ENCODE assay signal across 32 cellular contexts in the genomic region with DNA sequence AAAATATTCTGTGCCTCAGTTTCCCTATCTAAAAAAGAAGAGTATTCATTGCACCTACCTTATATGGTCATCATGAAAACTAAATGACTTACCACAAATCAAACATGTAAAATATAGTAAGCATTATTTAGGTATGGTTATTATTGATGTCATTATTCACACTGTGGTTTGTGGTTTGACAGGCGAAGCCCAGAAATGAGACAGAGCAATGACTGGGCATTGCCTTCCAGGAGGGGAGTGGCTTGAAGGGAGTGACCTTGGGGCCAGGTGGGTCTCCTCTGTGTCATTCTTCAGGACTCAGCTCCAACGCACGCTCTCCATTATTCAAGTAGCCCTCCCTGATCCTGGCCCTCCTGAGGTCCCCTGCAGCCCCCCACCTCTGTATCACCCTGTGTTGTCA.
DNase-seq lines count a peak whose midpoint lies in the region; ATAC-seq and TF ChIP-seq lines count a peak whose summit lies in the region.
"Had no signal": no experiment of that assay in that cellular context is flagged by ENCODE, and none has a peak within 500 bp of the region (broad histone marks: within the 10 kb centered on the region; RNA-seq: fewer than 3 reads in every experiment).

No MANE protein-coding gene starts in this region.

- ATAC-seq in GM19463 (IDR thresholded peaks at IDR 0.05; ENCODE audit: unreplicated experiment) (peak; percentile 84), HG03432 (IDR thresholded peaks at IDR 0.05; ENCODE audit: unreplicated experiment) (peak; percentile 68), HG03039 (IDR thresholded peaks at IDR 0.05; ENCODE audit: unreplicated experiment) (no peak)
- peak; percentile 62 to 72 for ATAC-seq in natural killer cell treated with Interleukin-12 subunit alpha and Interleukin-12 subunit beta and Interleukin-15 and Interleukin-18, amount 100 ng/mL, for 72 hours
- ATAC-seq: gastroesophageal sphincter; naive thymus-derived CD4-positive, alpha-beta T cell; T-cell had no signal

- no peaks in the 10 kb centered on the region for H3K27me3 ChIP-seq in prostate gland (replicated peaks; ENCODE audit: insufficient read depth)
- H3K27me3 ChIP-seq: ascending aorta; BLaER1 treated with 17β-estradiol and CSF1 and Interleukin-3, amounts not matched to agents 10 nM and 100 nM; cardiac muscle cell; SJSA1 had no signal

- no peak overlapping the region for H3K27ac Mint-ChIP-seq in natural killer cell treated with Interleukin-12 subunit alpha and Interleukin-12 subunit beta and Interleukin-15 and Interleukin-18, amount 100 ng/mL, for 72 hours
- H3K27ac Mint-ChIP-seq: activated naive CD8-positive, alpha-beta T cell treated with anti-CD3 and anti-CD28 coated beads, Interleukin-2, amount 10 ng/mL, durations not matched to agents 7 days and 5 days; naive thymus-derived CD4-positive, alpha-beta T cell; T-cell had no signal

- no peak overlapping the region for H3K27ac ChIP-seq in prostate gland
- H3K27ac ChIP-seq: 22Rv1; ascending aorta; BLaER1 treated with 17β-estradiol and CSF1 and Interleukin-3, amounts not matched to agents 10 nM and 100 nM; cardiac muscle cell; gastroesophageal sphincter; RWPE1; SJSA1; WERI-Rb-1 had no signal

- peak; percentile 34 for DNase-seq in NK-92 treated with Interleukin-12 subunit alpha and Interleukin-12 subunit beta, amount 100 ng/mL, for 24 hours (lab: John Stamatoyannopoulos, UW)
- DNase-seq in NK-92 (lab: John Stamatoyannopoulos, UW; ENCODE audit: unreplicated experiment) (no peak), C1 segment of cervical spinal cord (lab: John Stamatoyannopoulos, UW) (no peak), prostate gland (ENCODE audit: low spot score) (no peak)
- no peak for DNase-seq in natural killer cell treated with Interleukin-12 subunit alpha and Interleukin-12 subunit beta and Interleukin-15 and Interleukin-18, amount 100 ng/mL, for 72 hours (ENCODE audit: low spot score)
- DNase-seq: activated CD4-positive, alpha-beta T cell treated with anti-CD3 and anti-CD28 coated beads for 4 hours; activated CD8-positive, alpha-beta memory T cell treated with anti-CD3 and anti-CD28 coated beads for 24 hours; activated naive CD8-positive, alpha-beta T cell treated with anti-CD3 and anti-CD28 coated beads, Interleukin-2, amount 10 ng/mL, durations not matched to agents 7 days and 5 days; Caco-2; DMS79; effector CD4-positive, alpha-beta T cell; GOT3; naive thymus-derived CD4-positive, alpha-beta T cell; NCI-H774; nucleus accumbens; stimulated activated CD4-positive, alpha-beta T cell treated with anti-CD3 and anti-CD28 coated beads, Interleukin-4, amount 100 ng/mL, for 4 hours; substantia nigra; T-cell; trophoblast cell; WERI-Rb-1 had no signal

- no peak for TF ChIP-seq CTCF in prostate gland (IDR thresholded peaks at IDR 0.05)

- H3K9me3 Mint-ChIP-seq in natural killer cell treated with Interleukin-12 subunit alpha and Interleukin-12 subunit beta and Interleukin-15 and Interleukin-18, amount 100 ng/mL, for 72 hours = no peaks in the 10 kb centered on the region
- H3K9me3 Mint-ChIP-seq: activated naive CD8-positive, alpha-beta T cell treated with anti-CD3 and anti-CD28 coated beads, Interleukin-2, amount 10 ng/mL, durations not matched to agents 7 days and 5 days had no signal

- no peaks in the 10 kb centered on the region for H3K36me3 Mint-ChIP-seq in natural killer cell treated with Interleukin-12 subunit alpha and Interleukin-12 subunit beta and Interleukin-15 and Interleukin-18, amount 100 ng/mL, for 72 hours
- H3K36me3 Mint-ChIP-seq: activated naive CD8-positive, alpha-beta T cell treated with anti-CD3 and anti-CD28 coated beads, Interleukin-2, amount 10 ng/mL, durations not matched to agents 7 days and 5 days; naive thymus-derived CD4-positive, alpha-beta T cell; T-cell had no signal

- WGBS in prostate gland = 81% methylated on average over 3 of the region's 3 CpGs

- H3K4me3 ChIP-seq in prostate gland = no peak overlapping the region
- H3K4me3 ChIP-seq: ascending aorta; BLaER1 treated with 17β-estradiol and CSF1 and Interleukin-3, amounts not matched to agents 10 nM and 100 nM; cardiac muscle cell; gastroesophageal sphincter; lung; SJSA1 had no signal

- TF ChIP-seq POLR2A in prostate gland (IDR thresholded peaks at IDR 0.05) = no peak

- H3K4me1 ChIP-seq in prostate gland (replicated peaks) = no peaks in the 10 kb centered on the region
- H3K4me1 ChIP-seq: ascending aorta; BLaER1 treated with 17β-estradiol and CSF1 and Interleukin-3, amounts not matched to agents 10 nM and 100 nM; Caco-2; gastroesophageal sphincter; SJSA1 had no signal

- intact Hi-C loops in prostate gland (cut with DNase I) = no loop called here

- H3K4me1 Mint-ChIP-seq in natural killer cell treated with Interleukin-12 subunit alpha and Interleukin-12 subunit beta and Interleukin-15 and Interleukin-18, amount 100 ng/mL, for 72 hours (ENCODE audit: low read depth in 2 of 2) = peaks cover 0 to 9% of the 10 kb centered on the region in 2 donors
- H3K4me1 Mint-ChIP-seq: activated naive CD8-positive, alpha-beta T cell treated with anti-CD3 and anti-CD28 coated beads, Interleukin-2, amount 10 ng/mL, durations not matched to agents 7 days and 5 days; IgD-negative memory B cell; naive thymus-derived CD4-positive, alpha-beta T cell; T-cell had no signal

- peaks cover 24 to 31% of the 10 kb centered on the region in 2 donors for H3K27me3 Mint-ChIP-seq in natural killer cell treated with Interleukin-12 subunit alpha and Interleukin-12 subunit beta and Interleukin-15 and Interleukin-18, amount 100 ng/mL, for 72 hours

- H3K4me3 Mint-ChIP-seq in natural killer cell treated with Interleukin-12 subunit alpha and Interleukin-12 subunit beta and Interleukin-15 and Interleukin-18, amount 100 ng/mL, for 72 hours = no peak overlapping the region
- H3K4me3 Mint-ChIP-seq: activated naive CD8-positive, alpha-beta T cell treated with anti-CD3 and anti-CD28 coated beads, Interleukin-2, amount 10 ng/mL, durations not matched to agents 7 days and 5 days; IgD-negative memory B cell; naive thymus-derived CD4-positive, alpha-beta T cell; T-cell had no signal

- no peaks in the 10 kb centered on the region for H3K9me3 ChIP-seq in prostate gland
- H3K9me3 ChIP-seq: ascending aorta; BLaER1 treated with 17β-estradiol and CSF1 and Interleukin-3, amounts not matched to agents 10 nM and 100 nM; Caco-2; gastroesophageal sphincter; SJSA1 had no signal

- H3K36me3 ChIP-seq in prostate gland = no peaks in the 10 kb centered on the region
- H3K36me3 ChIP-seq: ascending aorta; BLaER1 treated with 17β-estradiol and CSF1 and Interleukin-3, amounts not matched to agents 10 nM and 100 nM; cardiac muscle cell; gastroesophageal sphincter; SJSA1; WERI-Rb-1 had no signal
